In the genomic region with DNA sequence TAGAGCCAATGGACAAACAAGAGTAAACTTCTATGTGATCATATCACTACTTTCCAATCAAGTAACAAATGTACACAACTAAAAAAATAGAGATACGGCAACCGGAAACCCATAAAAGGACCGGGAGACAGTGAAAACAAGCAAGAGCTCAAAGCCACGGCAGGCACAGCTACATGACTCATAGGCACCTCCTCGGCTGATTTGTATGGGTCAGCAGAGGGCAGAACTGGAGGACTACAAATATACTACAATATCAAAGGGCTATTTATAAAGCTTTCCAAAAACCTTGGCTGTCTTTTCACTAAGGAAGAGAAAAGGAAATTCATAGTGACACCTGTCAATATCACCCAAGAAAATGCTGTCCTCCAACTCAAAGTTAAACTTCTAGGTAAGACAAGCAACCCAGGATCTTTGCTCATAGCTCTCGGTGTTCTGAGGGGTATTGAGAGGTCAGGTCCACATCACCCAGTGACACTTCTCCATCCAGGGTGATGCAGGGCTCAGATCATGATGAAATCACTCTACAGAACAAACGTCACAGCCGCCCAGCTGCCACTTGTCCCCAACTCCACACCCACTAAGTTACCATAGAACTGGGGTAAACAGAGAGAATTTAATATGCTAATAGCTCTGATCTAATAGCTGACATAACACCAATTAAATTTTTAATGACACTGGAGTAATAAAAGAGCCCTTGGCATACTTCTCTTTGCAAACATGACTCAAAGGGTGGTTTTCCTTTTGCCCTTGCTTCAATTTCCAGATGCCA, we compare ENCODE assay signal across 8 cellular contexts. TPM values are rescaled to one million over a fixed set of nuclear protein-coding genes. Genes with fewer than 3 reads are reported as not detected.
A peak's percentile ranks its signal among the peaks of the same experiment; 100 is the strongest.
DNase-seq lines count a peak whose midpoint lies in the region; TF ChIP-seq lines count a peak whose summit lies in the region.

No MANE protein-coding gene starts in this region.

- peak; percentile 24 for TF ChIP-seq CTCF in cardiac muscle cell (IDR thresholded peaks at IDR 0.05; ENCODE audit: low read depth, low read length)

- H3K27me3 ChIP-seq in adipocyte (replicated peaks; ENCODE audit: control insufficient read depth, insufficient read depth, low read length), result no peaks in the 10 kb centered on the region
- H3K27me3 ChIP-seq in cardiac muscle cell, result no peaks in the 10 kb centered on the region

- H3K9ac ChIP-seq in adipocyte (ENCODE audit: low read length), result no peak overlapping the region

- no peaks in the 10 kb centered on the region for H3K36me3 ChIP-seq in adipocyte (ENCODE audit: control insufficient read depth, insufficient read depth, low read length, severe bottlenecking)
- no peaks in the 10 kb centered on the region for H3K36me3 ChIP-seq in cardiac muscle cell

- H3K4me1 ChIP-seq in adipocyte (ENCODE audit: control insufficient read depth, insufficient read depth, low read length), result peaks cover 21% of the 10 kb centered on the region
- peaks cover 20% of the 10 kb centered on the region for H3K4me1 ChIP-seq in cardiac muscle cell (ENCODE audit: low read depth)

- peak overlapping the region; percentile 82 for H3K27ac ChIP-seq in cardiac muscle cell

- no peaks in the 10 kb centered on the region for H3K9me3 ChIP-seq in adipocyte (ENCODE audit: control insufficient read depth, low read length)
- H3K9me3 ChIP-seq in cardiac muscle cell (ENCODE audit: low read depth), result no peaks in the 10 kb centered on the region

- H3K4me3 ChIP-seq in adipocyte (ENCODE audit: low read length) (peak overlapping the region; percentile 50), cardiac muscle cell (no peak overlapping the region)

- DNase-seq in DMS53 treated with DMSO at 0.1 percent for 48 hours (lab: John Stamatoyannopoulos, UW; ENCODE audit: unreplicated experiment) (peak; percentile 85), MV-4-11 (lab: John Stamatoyannopoulos, UW) (peak; percentile 75), adipocyte (ENCODE audit: low read depth) (peak; percentile 92), cardiac muscle cell (ENCODE audit: low read depth in 1 of 2, low spot score in 1 of 2) (peak; percentile 48 to 85), pulmonary artery endothelial cell (ENCODE audit: low read depth, low spot score) (peak; percentile 83), NCI-H2107 (lab: John Stamatoyannopoulos, UW) (no peak), NK-92 (lab: John Stamatoyannopoulos, UW; ENCODE audit: unreplicated experiment) (no peak)
- no peak for DNase-seq in activated CD8-positive, alpha-beta memory T cell treated with anti-CD3 and anti-CD28 coated beads, Interleukin-2, amount 50 U/mL, for 4 hours

RNA-seq across cellular contexts. Expression of a gene that starts 41.3 kb away (rescaled TPM):
- 129 and 195 TPM in 2 replicates for total RNA-seq in cardiac muscle cell
- polyA plus RNA-seq in cardiac muscle cell, result 113 and 139 TPM in 2 replicates
- 59.0 and 70.4 TPM in 2 replicates for total RNA-seq in pulmonary artery endothelial cell

Comparison
In these comparisons a context has a peak if more than half of its experiments do, and no peak if none do; other contexts are left out.
1. DNase-seq: peak in DMS53 treated with DMSO at 0.1 percent for 48 hours (single experiment), MV-4-11 (single experiment), adipocyte (single experiment), cardiac muscle cell (2 of 2) and pulmonary artery endothelial cell (single experiment); none in NCI-H2107 (single experiment), NK-92 (single experiment) and activated CD8-positive, alpha-beta memory T cell treated with anti-CD3 and anti-CD28 coated beads, Interleukin-2, amount 50 U/mL, for 4 hours (single experiment).